Comparison of ENCODE assay signal across 14 cellular contexts in the genomic region with DNA sequence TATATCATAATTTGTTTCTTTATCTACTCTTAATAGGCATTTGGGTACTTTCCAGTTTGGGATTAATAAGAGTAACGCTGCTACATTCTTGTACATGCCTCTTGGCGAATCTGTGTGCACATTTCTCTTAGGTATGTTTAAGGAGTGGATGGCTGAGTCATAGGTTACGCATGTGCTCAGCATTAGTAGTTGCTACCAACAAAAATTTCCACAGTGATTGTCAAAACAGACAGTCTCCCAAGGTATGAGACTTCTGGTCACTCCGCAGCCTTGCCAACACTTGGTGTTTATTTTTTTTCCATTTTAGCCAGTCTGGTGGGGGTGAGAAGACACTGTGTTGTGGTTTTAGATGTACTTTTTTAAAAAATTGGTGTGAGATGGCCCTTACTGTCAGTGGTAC. TPM values are rescaled to one million over a fixed set of nuclear protein-coding genes. Genes with fewer than 3 reads are reported as not detected.
DNase-seq lines count a peak whose midpoint lies in the region; ATAC-seq, FAIRE-seq and TF ChIP-seq lines count a peak whose summit lies in the region.
"Had no signal": no experiment of that assay in that cellular context is flagged by ENCODE, and none has a peak within 500 bp of the region (broad histone marks: within the 10 kb centered on the region; RNA-seq: fewer than 3 reads in every experiment).

No MANE protein-coding gene starts in this region.

- H3K4me3 ChIP-seq in astrocyte of the cerebellum (ENCODE audit: low read depth, low read length) (no peak overlapping the region), keratinocyte (ENCODE audit: control insufficient read depth in 2 of 3, extremely low read depth in 1 of 3, insufficient read depth in 2 of 3, low read depth in 1 of 3, low read length in 3 of 3) (peak overlapping the region in 1 of 3 experiments; percentile 21), right cardiac atrium (ENCODE audit: low read length) (no peak overlapping the region)

- H4K20me1 ChIP-seq in keratinocyte (ENCODE audit: control insufficient read depth, extremely low read depth, insufficient read depth, low read length), result no peaks in the 10 kb centered on the region

- TF ChIP-seq CTCF in astrocyte of the cerebellum (IDR thresholded peaks at IDR 0.05; ENCODE audit: low read depth, low read length, missing control alignments), result no peak
- no peak for TF ChIP-seq CTCF in keratinocyte (optimal IDR thresholded peaks at IDR 0.05 in 1 of 3, IDR thresholded peaks at IDR 0.05 in 1 of 3, conservative IDR thresholded peaks at IDR 0.05 in 1 of 3; ENCODE audit: extremely low read depth in 1 of 3, insufficient read depth in 2 of 3, low read length in 3 of 3)
- TF ChIP-seq CTCF in natural killer cell (IDR thresholded peaks at IDR 0.05), result no peak

- ATAC-seq in right cardiac atrium (no peak), natural killer cell (no peak)

- H3K4me3 Mint-ChIP-seq in natural killer cell, result no peak overlapping the region

- H3K9me3 Mint-ChIP-seq in natural killer cell, result no peaks in the 10 kb centered on the region

- no peak overlapping the region for H2AFZ ChIP-seq in keratinocyte (ENCODE audit: control insufficient read depth, low read length)

- H3K27me3 ChIP-seq in keratinocyte (ENCODE audit: control insufficient read depth, extremely low read depth, insufficient read depth, low read length) (no peaks in the 10 kb centered on the region), right cardiac atrium (ENCODE audit: control insufficient read depth, insufficient read depth) (no peaks in the 10 kb centered on the region)

- no peaks in the 10 kb centered on the region for H3K36me3 Mint-ChIP-seq in natural killer cell

- dilution Hi-C loops in keratinocyte (cut with MboI; ENCODE audit: extremely low pct_ligation_motif_present, low sequenced_read_pairs), result no loop called here

- H3K9me3 ChIP-seq in keratinocyte (ENCODE audit: control insufficient read depth, low read depth, low read length), result peaks cover 2% of the 10 kb centered on the region
- no peaks in the 10 kb centered on the region for H3K9me3 ChIP-seq in right cardiac atrium (ENCODE audit: control insufficient read depth, low read length)

- peak; percentile 34 for DNase-seq in 8988T
- peak; percentile 47 for DNase-seq in HK-2 (ENCODE audit: unreplicated experiment)
- peak; percentile 96 for DNase-seq in astrocyte of the cerebellum (ENCODE audit: low read depth)
- DNase-seq in keratinocyte (ENCODE audit: low read depth, low spot score), result peak; percentile 96
- DNase-seq in activated effector memory CD4-positive, alpha-beta T cell treated with anti-CD3 and anti-CD28 coated beads, Interleukin-2, amount 50 U/mL, for 16 hours, result no peak
- DNase-seq in right cardiac atrium, result no peak
- no peak for DNase-seq in NCI-H2029 (lab: John Stamatoyannopoulos, UW)
- no peak for DNase-seq in natural killer cell
- DNase-seq: activated gamma-delta T cell treated with Interleukin-2 at 50 U/mL for 16 hours; AML-193; effector CD8-positive, alpha-beta T cell; NCI-H1092 had no signal

- H3K9me1 ChIP-seq in keratinocyte (ENCODE audit: control insufficient read depth, extremely low read depth, insufficient read depth, low read length), result no peaks in the 10 kb centered on the region

- intact Hi-C loops in right cardiac atrium (cut with DNase I), result no loop called here
- intact Hi-C loops in natural killer cell (cut with micrococcal nuclease), result no loop called here

- 89% methylated on average over 4 of the region's 4 CpGs for WGBS in right cardiac atrium

- no peak overlapping the region for H3K27ac Mint-ChIP-seq in natural killer cell

- peak; percentile 96 for FAIRE-seq in keratinocyte (lab: Jason Lieb, UNC)

- H3K4me2 ChIP-seq in keratinocyte (ENCODE audit: control insufficient read depth, extremely low read depth, insufficient read depth, low read depth, low read length), result peak overlapping the region; percentile 76

- in situ Hi-C loops in astrocyte of the cerebellum (cut with HindIII; ENCODE audit: low sequenced_read_pairs), result no loop called here

- H3K27me3 Mint-ChIP-seq in natural killer cell (ENCODE audit: low read depth in 2 of 2), result peaks cover 11 to 19% of the 10 kb centered on the region in 2 donors

- H3K4me1 ChIP-seq in keratinocyte (ENCODE audit: control insufficient read depth, extremely low read depth, insufficient read depth, low read length) (peaks cover 68% of the 10 kb centered on the region), right cardiac atrium (ENCODE audit: control insufficient read depth, insufficient read depth, low read length) (no peaks in the 10 kb centered on the region)

- no peaks in the 10 kb centered on the region for H3K36me3 ChIP-seq in keratinocyte (ENCODE audit: control insufficient read depth in 2 of 2, extremely low read depth in 1 of 2, insufficient read depth in 2 of 2, low read length in 2 of 2)

- no peaks in the 10 kb centered on the region for H3K79me2 ChIP-seq in keratinocyte (ENCODE audit: control insufficient read depth, insufficient read depth, low read length)

- peak overlapping the region; percentile 100 for H3K27ac ChIP-seq in keratinocyte (ENCODE audit: control insufficient read depth, insufficient read depth, low read length)
- no peak overlapping the region for H3K27ac ChIP-seq in right cardiac atrium (ENCODE audit: low read length)
- H3K27ac ChIP-seq: VCaP had no signal

- peaks cover 3 to 6% of the 10 kb centered on the region in 2 donors for H3K4me1 Mint-ChIP-seq in natural killer cell

- H3K9ac ChIP-seq in keratinocyte (ENCODE audit: control insufficient read depth, extremely low read depth, insufficient read depth, low read length), result peak overlapping the region; percentile 82

RNA-seq across cellular contexts. Expression of a gene that starts 44.6 kb away (rescaled TPM):
- 1,464 to 2,372 TPM (median 2,189 TPM) in 3 replicates for polyA plus RNA-seq in keratinocyte
- 343 TPM for polyA plus RNA-seq in keratinocyte (2011; ENCODE audit: low read depth)
- 794 and 1,175 TPM in 2 replicates for polyA plus RNA-seq in keratinocyte (2011; cell fraction: cytosol; rRNA removed)
- polyA plus RNA-seq in keratinocyte (2011; cell fraction: nucleus; rRNA removed), result 2,544 and 2,862 TPM in 2 replicates
- polyA plus RNA-seq in keratinocyte (2012; ENCODE audit: low replicate concordance), result 611 and 1,527 TPM in 2 replicates
- polyA minus RNA-seq in keratinocyte, result 503 to 930 TPM (median 667 TPM) in 3 replicates
- 726 TPM for polyA minus RNA-seq in keratinocyte (2011; cell fraction: cytosol; rRNA and poly(A)+ RNA removed)
- polyA minus RNA-seq in keratinocyte (2011; cell fraction: nucleus; rRNA and poly(A)+ RNA removed), result 610 and 1,073 TPM in 2 replicates
- under 1 TPM in 1 of 4 donors, not detected in 3; 0.25 TPM for total RNA-seq in right cardiac atrium
- not detected for polyA plus RNA-seq in right cardiac atrium
- total RNA-seq in natural killer cell, result not detected
- total RNA-seq: pulmonary artery endothelial cell had no signal

Comparison
In these comparisons a context has a peak if more than half of its experiments do, and no peak if none do; other contexts are left out.
1. DNase-seq: peak in 8988T (single experiment), HK-2 (single experiment), astrocyte of the cerebellum (single experiment) and keratinocyte (single experiment); none in activated effector memory CD4-positive, alpha-beta T cell treated with anti-CD3 and anti-CD28 coated beads, Interleukin-2, amount 50 U/mL, for 16 hours (single experiment), right cardiac atrium (0 of 3), NCI-H2029 (single experiment) and natural killer cell (single experiment).